Comparison of ENCODE assay signal across 29 cellular contexts in the genomic region with DNA sequence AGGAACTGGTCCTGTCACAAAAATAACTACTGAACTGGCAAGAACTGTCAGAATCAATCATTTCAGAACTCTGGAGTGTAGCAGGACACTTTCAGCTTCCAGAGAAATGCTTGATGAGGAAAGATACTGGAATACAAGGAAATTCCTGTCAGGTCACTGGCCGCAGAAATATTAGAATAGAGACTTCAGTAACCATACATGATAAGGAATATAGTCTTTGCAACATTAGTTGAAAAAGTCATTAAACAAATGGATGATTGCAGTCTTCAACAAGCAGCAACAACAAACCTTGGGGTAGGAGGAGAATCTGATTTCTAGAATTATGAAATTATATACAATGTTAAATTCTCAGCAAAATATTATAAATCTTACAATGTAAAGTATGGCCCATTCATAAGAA.
A peak's percentile ranks its signal among the peaks of the same experiment; 100 is the strongest.
DNase-seq lines count a peak whose midpoint lies in the region; ATAC-seq, FAIRE-seq and TF ChIP-seq lines count a peak whose summit lies in the region.
"Had no signal": no experiment of that assay in that cellular context is flagged by ENCODE, and none has a peak within 500 bp of the region (broad histone marks: within the 10 kb centered on the region; RNA-seq: fewer than 3 reads in every experiment).

No MANE protein-coding gene starts in this region.

- intact Hi-C loops in K562 (cut with micrococcal nuclease): no loop called here

- H3K9me3 ChIP-seq in K562 (replicated peaks; ENCODE audit: control insufficient read depth, insufficient read depth, low read depth, low read length): no peaks in the 10 kb centered on the region
- H3K9me3 ChIP-seq: BE2C, BLaER1 had no signal

- no peaks in the 10 kb centered on the region for H3K36me3 ChIP-seq in K562 (ENCODE audit: control insufficient read depth, insufficient read depth, low read length)
- H3K36me3 ChIP-seq: BE2C; BLaER1; BLaER1 treated with 17β-estradiol and CSF1 and Interleukin-3, amounts not matched to agents 10 nM and 100 nM had no signal

- 0% methylated on average over 1 of the region's 1 CpG for WGBS in K562 (ENCODE audit: insufficient coverage, low coverage, missing lambda C conversion rate)

- no peaks in the 10 kb centered on the region for H4K20me1 ChIP-seq in K562 (replicated peaks; ENCODE audit: control insufficient read depth, insufficient read depth, low read length)
- H4K20me1 ChIP-seq: BLaER1; BLaER1 treated with 17β-estradiol and CSF1 and Interleukin-3, amounts not matched to agents 10 nM and 100 nM had no signal

- no peak for TF ChIP-seq CTCF in K562 (IDR thresholded peaks at IDR 0.05 in 2 of 3, conservative IDR thresholded peaks at IDR 0.05 in 1 of 3; ENCODE audit: insufficient read depth in 2 of 3, low read depth in 1 of 3, low read length in 3 of 3)

- no peaks in the 10 kb centered on the region for H3K9me1 ChIP-seq in K562 (ENCODE audit: control insufficient read depth, insufficient read depth, low read length)

- no peak for TF ChIP-seq POLR2A in K562 (conservative IDR thresholded peaks at IDR 0.05)

- POLR2A ChIA-PET in K562 (lab: Yijun Ruan, JAX): no interaction called here

- no peak for DNase-seq in K562 (ENCODE audit: extremely low read depth in 1 of 4, low spot score in 3 of 4)
- no peak for DNase-seq in caudate nucleus (lab: John Stamatoyannopoulos, UW)
- DNase-seq: 8988T; ACHN; AML-193; BE2C; C1 segment of cervical spinal cord; Caco-2; Calu3; CD4-positive, alpha-beta memory T cell; CD4-positive, alpha-beta T cell; CD4-positive, CD25-positive, alpha-beta regulatory T cell; CD8-positive, alpha-beta memory T cell; CD8-positive, alpha-beta T cell; COR-L47; DMS 273 treated with DMSO at 0.1 percent for 48 hours; DMS153; DMS53; DMS79; DMS79 treated with DMSO at 0.1 percent for 48 hours; DND-41; EL had no signal

- ATAC-seq in K562: no peak
- ATAC-seq: A549; CD8-positive, alpha-beta T cell had no signal

- H3K27ac ChIP-seq in K562 (ENCODE audit: extremely low read depth, low read depth, low read length) (no peak overlapping the region), caudate nucleus (ENCODE audit: low read depth, low read length) (no peak overlapping the region)
- H3K27ac ChIP-seq: 22Rv1; A549; BLaER1; BLaER1 treated with 17β-estradiol and CSF1 and Interleukin-3, amounts not matched to agents 10 nM and 100 nM; C4-2B had no signal

- in situ Hi-C loops in K562 (cut with MboI): no loop called here

- no peak overlapping the region for H3K9ac ChIP-seq in K562 (ENCODE audit: insufficient read depth in 1 of 2, low read depth in 2 of 2, low read length in 2 of 2)
- H3K9ac ChIP-seq: BLaER1; BLaER1 treated with 17β-estradiol and CSF1 and Interleukin-3, amounts not matched to agents 10 nM and 100 nM had no signal

- TF ChIP-seq EP300 in K562 (IDR thresholded peaks at IDR 0.05; ENCODE audit: low read length): no peak

- H3K27me3 ChIP-seq in K562 (ENCODE audit: control insufficient read depth in 2 of 2, insufficient read depth in 2 of 2, low read length in 2 of 2): no peaks in the 10 kb centered on the region; a peak in 1 of 5 replicates
- H3K27me3 ChIP-seq: BE2C; BLaER1; BLaER1 treated with 17β-estradiol and CSF1 and Interleukin-3, amounts not matched to agents 10 nM and 100 nM had no signal

- CTCF ChIA-PET in K562 (lab: Yijun Ruan, JAX; ENCODE audit: low intra/inter-chr PET ratio): no interaction called here

- no peak overlapping the region for H3K4me2 ChIP-seq in K562 (ENCODE audit: insufficient read depth, low read length)
- H3K4me2 ChIP-seq: A549; BLaER1; BLaER1 treated with 17β-estradiol and CSF1 and Interleukin-3, amounts not matched to agents 10 nM and 100 nM had no signal

- no peak overlapping the region for H3K4me3 ChIP-seq in K562
- H3K4me3 ChIP-seq: A549; BLaER1; BLaER1 treated with 17β-estradiol and CSF1 and Interleukin-3, amounts not matched to agents 10 nM and 100 nM had no signal

- H2AFZ ChIP-seq in K562 (ENCODE audit: low read depth, low read length): no peak overlapping the region

- no peak for FAIRE-seq in K562 (lab: Jason Lieb, UNC)
- FAIRE-seq: A204.1, D721Med had no signal

- TF ChIP-seq RAD21 in K562 (CRISPR knock-in tag; conservative IDR thresholded peaks at IDR 0.05 in 1 of 2, IDR thresholded peaks at IDR 0.05 in 1 of 2): no peak

- no peaks in the 10 kb centered on the region for H3K79me2 ChIP-seq in K562 (ENCODE audit: control insufficient read depth, insufficient read depth, low read length)

- H3K4me1 ChIP-seq in K562 (replicated peaks in 1 of 2; ENCODE audit: control insufficient read depth in 2 of 2, insufficient read depth in 2 of 2, low read length in 2 of 2): no peaks in the 10 kb centered on the region
- H3K4me1 ChIP-seq: A549; BE2C; BLaER1; BLaER1 treated with 17β-estradiol and CSF1 and Interleukin-3, amounts not matched to agents 10 nM and 100 nM; Caco-2 had no signal

- no TSS peak for BruUV-seq in K562 (replicated peaks; lab: Mats Ljungman, UMichigan)

TF ChIP-seq in K562, 482 proteins besides CTCF, POLR2A, EP300 and RAD21:
- TF ChIP-seq FOXM1 (IDR thresholded peaks at IDR 0.05; ENCODE audit: low read depth): no peak
- TF ChIP-seq FOXM1 (CRISPR knock-in tag; IDR thresholded peaks at IDR 0.05; ENCODE audit: low read depth): no peak
- no peak for TF ChIP-seq HMG20B (CRISPR knock-in tag; IDR thresholded peaks at IDR 0.05)
- no peak for TF ChIP-seq ZNF239 (CRISPR knock-in tag; IDR thresholded peaks at IDR 0.05)
- peak; percentile 94 for TF ChIP-seq ZNF175 (CRISPR knock-in tag; IDR thresholded peaks at IDR 0.05; ENCODE audit: low read depth)
